Comparison of ENCODE assay signal across 21 cellular contexts in genomic region chr2:147860009-147860408, GRCh38. TPM values are rescaled to one million over a fixed set of nuclear protein-coding genes. Genes with fewer than 3 reads are reported as not detected.
DNase-seq lines count a peak whose midpoint lies in the region; ATAC-seq and TF ChIP-seq lines count a peak whose summit lies in the region.
"Had no signal": no experiment of that assay in that cellular context is flagged by ENCODE, and none has a peak within 500 bp of the region (broad histone marks: within the 10 kb centered on the region; RNA-seq: fewer than 3 reads in every experiment).

No MANE protein-coding gene starts in this region.

- no peak overlapping the region for H3K4me3 Mint-ChIP-seq in mesothelial cell of epicardium

- ATAC-seq in HG02759 (IDR thresholded peaks at IDR 0.05; ENCODE audit: unreplicated experiment), result no peak
- ATAC-seq: left lung had no signal

- H3K4me1 Mint-ChIP-seq in mesothelial cell of epicardium, result peaks cover 26% of the 10 kb centered on the region

- peak overlapping the region; percentile 17 for H3K27ac Mint-ChIP-seq in mesothelial cell of epicardium

- no peak for TF ChIP-seq CTCF in mesothelial cell of epicardium (IDR thresholded peaks at IDR 0.05; ENCODE audit: unreplicated experiment)

- H3K36me3 Mint-ChIP-seq in mesothelial cell of epicardium, result no peaks in the 10 kb centered on the region
- H3K36me3 Mint-ChIP-seq: CD4-positive, alpha-beta memory T cell had no signal

- H3K27me3 Mint-ChIP-seq in mesothelial cell of epicardium (ENCODE audit: low read depth), result no peaks in the 10 kb centered on the region
- H3K27me3 Mint-ChIP-seq: CD4-positive, alpha-beta memory T cell had no signal

- no peaks in the 10 kb centered on the region for H3K9me3 Mint-ChIP-seq in mesothelial cell of epicardium
- H3K9me3 Mint-ChIP-seq: CD4-positive, alpha-beta memory T cell had no signal

- peak; percentile 83 for DNase-seq in DMS 273 treated with DMSO at 0.1 percent for 48 hours (lab: John Stamatoyannopoulos, UW)
- DNase-seq in NCI-H2029 (lab: John Stamatoyannopoulos, UW), result peak; percentile 16
- DNase-seq in NCI-H82 treated with DMSO at 0.1 percent for 48 hours (lab: John Stamatoyannopoulos, UW; ENCODE audit: unreplicated experiment), result peak; percentile 84
- no peak for DNase-seq in mesothelial cell of epicardium (ENCODE audit: low spot score in 2 of 2, unreplicated experiment in 2 of 2)
- DNase-seq in SW 1271 (lab: John Stamatoyannopoulos, UW), result no peak
- no peak for DNase-seq in NCI-H128 (lab: John Stamatoyannopoulos, UW; ENCODE audit: unreplicated experiment)
- no peak for DNase-seq in NAMALWA (ENCODE audit: low spot score)
- DNase-seq: activated gamma-delta T cell; CD4-positive, alpha-beta memory T cell; colonic mucosa; DMS79 treated with DMSO at 0.1 percent for 48 hours; head of caudate nucleus; Karpas-422; left lung; NCI-H1092; NCI-H526 treated with DMSO at 0.1 percent for 48 hours; spleen; stimulated activated CD4-positive, alpha-beta T cell treated with anti-CD3 and anti-CD28 coated beads, Interleukin-4, amount 100 ng/mL, for 4 hours; stomach; trophoblast cell had no signal

RNA-seq across cellular contexts. Expression of gene ACVR2A, which starts 15.2 kb away (rescaled TPM):
- total RNA-seq in mesothelial cell of epicardium, result 29.7 to 33.3 TPM (median 31.3 TPM) in 3 replicates

Comparison
In these comparisons a context has a peak if more than half of its experiments do, and no peak if none do; other contexts are left out.
1. DNase-seq: peak in DMS 273 treated with DMSO at 0.1 percent for 48 hours (single experiment), NCI-H2029 (single experiment) and NCI-H82 treated with DMSO at 0.1 percent for 48 hours (single experiment); none in mesothelial cell of epicardium (0 of 2), SW 1271 (0 of 2), NCI-H128 (single experiment) and NAMALWA (single experiment).